1 cellular context compared by ENCODE assay signal in the genomic region with DNA sequence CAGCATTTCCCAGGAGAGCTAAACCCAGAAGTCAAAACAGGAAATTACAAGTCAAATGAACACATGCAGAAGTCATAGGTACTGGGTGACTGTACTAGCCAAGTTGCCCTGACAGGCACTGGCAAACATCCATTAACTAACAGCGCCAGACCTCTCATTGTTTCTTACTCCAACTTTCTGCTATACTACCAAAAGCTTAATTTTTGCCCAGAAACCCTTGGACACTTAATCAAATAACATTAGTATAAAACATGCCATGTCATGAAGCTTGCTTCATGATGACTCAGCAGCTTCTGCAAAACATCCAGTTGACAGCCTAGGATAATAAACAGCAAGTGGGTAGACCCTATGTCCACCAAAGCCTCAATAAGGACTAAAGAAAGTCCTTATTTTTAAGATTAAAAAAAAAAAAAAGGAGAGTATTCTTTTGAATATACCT.
TF ChIP-seq lines count a peak whose summit lies in the region.

No MANE protein-coding gene starts in this region.

TF ChIP-seq in liver, 16 proteins besides CTCF, POLR2A, EP300 and RAD21 (continued from another document):
- TF ChIP-seq, protein P1, sequence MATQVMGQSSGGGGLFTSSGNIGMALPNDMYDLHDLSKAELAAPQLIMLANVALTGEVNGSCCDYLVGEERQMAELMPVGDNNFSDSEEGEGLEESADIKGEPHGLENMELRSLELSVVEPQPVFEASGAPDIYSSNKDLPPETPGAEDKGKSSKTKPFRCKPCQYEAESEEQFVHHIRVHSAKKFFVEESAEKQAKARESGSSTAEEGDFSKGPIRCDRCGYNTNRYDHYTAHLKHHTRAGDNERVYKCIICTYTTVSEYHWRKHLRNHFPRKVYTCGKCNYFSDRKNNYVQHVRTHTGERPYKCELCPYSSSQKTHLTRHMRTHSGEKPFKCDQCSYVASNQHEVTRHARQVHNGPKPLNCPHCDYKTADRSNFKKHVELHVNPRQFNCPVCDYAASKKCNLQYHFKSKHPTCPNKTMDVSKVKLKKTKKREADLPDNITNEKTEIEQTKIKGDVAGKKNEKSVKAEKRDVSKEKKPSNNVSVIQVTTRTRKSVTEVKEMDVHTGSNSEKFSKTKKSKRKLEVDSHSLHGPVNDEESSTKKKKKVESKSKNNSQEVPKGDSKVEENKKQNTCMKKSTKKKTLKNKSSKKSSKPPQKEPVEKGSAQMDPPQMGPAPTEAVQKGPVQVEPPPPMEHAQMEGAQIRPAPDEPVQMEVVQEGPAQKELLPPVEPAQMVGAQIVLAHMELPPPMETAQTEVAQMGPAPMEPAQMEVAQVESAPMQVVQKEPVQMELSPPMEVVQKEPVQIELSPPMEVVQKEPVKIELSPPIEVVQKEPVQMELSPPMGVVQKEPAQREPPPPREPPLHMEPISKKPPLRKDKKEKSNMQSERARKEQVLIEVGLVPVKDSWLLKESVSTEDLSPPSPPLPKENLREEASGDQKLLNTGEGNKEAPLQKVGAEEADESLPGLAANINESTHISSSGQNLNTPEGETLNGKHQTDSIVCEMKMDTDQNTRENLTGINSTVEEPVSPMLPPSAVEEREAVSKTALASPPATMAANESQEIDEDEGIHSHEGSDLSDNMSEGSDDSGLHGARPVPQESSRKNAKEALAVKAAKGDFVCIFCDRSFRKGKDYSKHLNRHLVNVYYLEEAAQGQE (IDR thresholded peaks at IDR 0.05) = no peak
- TF ChIP-seq, protein P2, sequence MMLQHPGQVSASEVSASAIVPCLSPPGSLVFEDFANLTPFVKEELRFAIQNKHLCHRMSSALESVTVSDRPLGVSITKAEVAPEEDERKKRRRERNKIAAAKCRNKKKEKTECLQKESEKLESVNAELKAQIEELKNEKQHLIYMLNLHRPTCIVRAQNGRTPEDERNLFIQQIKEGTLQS (IDR thresholded peaks at IDR 0.05) = no peak
TF ChIP-seq in liver: peak in this region for 6.
